In genomic region chr10:23927926-23928325, GRCh38 we compare ENCODE assay signal across 20 cellular contexts.
"Had no signal": no experiment of that assay in that cellular context is flagged by ENCODE, and none has a peak within 500 bp of the region (broad histone marks: within the 10 kb centered on the region; RNA-seq: fewer than 3 reads in every experiment).

No MANE protein-coding gene starts in this region.

- ATAC-seq: activated naive CD4-positive, alpha-beta T cell treated with anti-CD3 and anti-CD28 coated beads, Interleukin-2, amount 50 U/mL, for 72 hours; lower lobe of right lung; natural killer cell treated with Interleukin-12 subunit alpha and Interleukin-12 subunit beta and Interleukin-15 and Interleukin-18, amount 100 ng/mL, for 72 hours had no signal

- H3K9me3 ChIP-seq: adrenal gland, esophagus squamous epithelium, lower lobe of right lung, tibial artery, uterus had no signal

- H3K36me3 ChIP-seq: adrenal gland, esophagus squamous epithelium, lower lobe of right lung, tibial artery, uterus had no signal

- H3K27ac ChIP-seq: adrenal gland, esophagus squamous epithelium, lower lobe of right lung, tibial artery, uterus had no signal

- H3K4me3 ChIP-seq: adrenal gland, esophagus squamous epithelium, lower lobe of right lung, tibial artery, uterus had no signal

- H3K27me3 ChIP-seq: adrenal gland, esophagus squamous epithelium, tibial artery, uterus had no signal

- H3K4me1 ChIP-seq: adrenal gland, esophagus squamous epithelium, lower lobe of right lung, tibial artery, uterus had no signal

- DNase-seq: activated CD4-positive, alpha-beta T cell treated with anti-CD3 and anti-CD28 coated beads, Interleukin-2, amount 10 ng/mL, durations not matched to agents 7 days and 5 days; activated CD8-positive, alpha-beta memory T cell treated with anti-CD3 and anti-CD28 coated beads for 24 hours; activated CD8-positive, alpha-beta memory T cell treated with anti-CD3 and anti-CD28 coated beads, Interleukin-2, amount 50 U/mL, for 48 hours; activated effector memory CD4-positive, alpha-beta T cell treated with anti-CD3 and anti-CD28 coated beads, Interleukin-2, amount 50 U/mL, for 16 hours; activated T-cell treated with anti-CD3 and anti-CD28 coated beads, Interleukin-2, amount 50 U/mL, for 48 hours; dermis blood vessel endothelial cell; effector memory CD4-positive, alpha-beta T cell; esophagus squamous epithelium; hippocampal formation; left cardiac atrium; lower lobe of right lung; occipital lobe; posterior cingulate gyrus; stimulated activated CD4-positive, alpha-beta T cell treated with anti-CD3 and anti-CD28 coated beads, Interleukin-2, amount 100 ng/mL, for 24 hours; stimulated activated naive CD4-positive, alpha-beta T cell treated with Interleukin-2 at 50 U/mL for 16 hours; tibial artery; uterus had no signal
